ENCODE assay signal across 11 cellular contexts in genomic region chr5:139657363-139658321, GRCh38. TPM values are rescaled to one million over a fixed set of nuclear protein-coding genes. Genes with fewer than 3 reads are reported as not detected.
DNase-seq lines count a peak whose midpoint lies in the region; ATAC-seq, FAIRE-seq and TF ChIP-seq lines count a peak whose summit lies in the region.
"Had no signal": no experiment of that assay in that cellular context is flagged by ENCODE, and none has a peak within 500 bp of the region (broad histone marks: within the 10 kb centered on the region; RNA-seq: fewer than 3 reads in every experiment).

No MANE protein-coding gene starts in this region.

- no TSS peak for BruUV-seq in HepG2 (replicated peaks; lab: Mats Ljungman, UMichigan)

- POLR2A ChIA-PET in HepG2 (lab: Yijun Ruan, JAX): interaction anchor here (1.3 kb wide), 1 partner anchor 43 kb away, joined by 3 read pairs; no protein-coding TSS in a partner anchor

- no peak overlapping the region for H3K4me3 ChIP-seq in liver (ENCODE audit: low read depth in 1 of 3, low read length in 3 of 3)
- H3K4me3 ChIP-seq in HepG2 (replicated peaks in 1 of 3; ENCODE audit: insufficient read depth in 1 of 3, low read depth in 2 of 3, low read length in 3 of 3): no peak overlapping the region
- H3K4me3 ChIP-seq in breast epithelium: peak overlapping the region in 1 of 3 donors; percentile 48
- no peak overlapping the region for H3K4me3 ChIP-seq in muscle layer of duodenum (ENCODE audit: low read depth in 1 of 2, low read length in 2 of 2)
- no peak overlapping the region for H3K4me3 ChIP-seq in H7 (ENCODE audit: insufficient read depth, low read depth, low read length)
- H3K4me3 ChIP-seq: HAP-1 had no signal

- no peak overlapping the region for H3K4me2 ChIP-seq in HepG2 (ENCODE audit: low read depth, low read length)

- H3K9ac ChIP-seq in liver (ENCODE audit: low read depth in 1 of 2, low read length in 2 of 2) (peak overlapping the region in 1 of 2 donors; percentile 30), HepG2 (ENCODE audit: insufficient read depth, low read depth, low read length) (no peak overlapping the region)

- ATAC-seq in HepG2: no peak
- no peak for ATAC-seq in GM21825 (IDR thresholded peaks at IDR 0.05; ENCODE audit: unreplicated experiment)
- ATAC-seq in HG02852 (IDR thresholded peaks at IDR 0.05; ENCODE audit: unreplicated experiment): no peak

- H3K27ac ChIP-seq in liver (ENCODE audit: low read depth in 1 of 2, low read length in 2 of 2) (peak overlapping the region; percentile 75 to 77), HepG2 (ENCODE audit: extremely low read length, insufficient read depth, low read length) (no peak overlapping the region), breast epithelium (peak overlapping the region; percentile 97), muscle layer of duodenum (ENCODE audit: low read length) (peak overlapping the region; percentile 79)

- DNase-seq in HepG2 (ENCODE audit: low spot score) (no peak), breast epithelium (ENCODE audit: low spot score in 2 of 2) (no peak), NCI-H748 treated with DMSO at 0.1 percent for 48 hours (lab: John Stamatoyannopoulos, UW) (no peak), H7 (no peak)
- DNase-seq: NCI-H226 had no signal

- no peak for TF ChIP-seq EP300 in HepG2 (IDR thresholded peaks at IDR 0.05; ENCODE audit: low read depth in 2 of 2, low read length in 2 of 2)
- TF ChIP-seq EP300 in HepG2 (CRISPR knock-in tag; IDR thresholded peaks at IDR 0.05; ENCODE audit: borderline replicate concordance): no peak

- H3K27me3 ChIP-seq in liver (ENCODE audit: control insufficient read depth in 4 of 4, insufficient read depth in 4 of 4, low read length in 3 of 4) (no peaks in the 10 kb centered on the region), HepG2 (ENCODE audit: control insufficient read depth in 1 of 2, insufficient read depth in 2 of 2, low read length in 2 of 2) (no peaks in the 10 kb centered on the region), breast epithelium (no peaks in the 10 kb centered on the region), muscle layer of duodenum (ENCODE audit: low read depth, low read length) (no peaks in the 10 kb centered on the region), H7 (ENCODE audit: control insufficient read depth, insufficient read depth, low read length) (no peaks in the 10 kb centered on the region)

- no peak for TF ChIP-seq POLR2A in HepG2 (IDR thresholded peaks at IDR 0.05; ENCODE audit: insufficient read depth in 1 of 2, low read depth in 2 of 2, low read length in 2 of 2)
- no peak for TF ChIP-seq POLR2A in breast epithelium (IDR thresholded peaks at IDR 0.05)

- peaks cover 77% of the 10 kb centered on the region for H4K20me1 ChIP-seq in HepG2 (ENCODE audit: insufficient read depth, low read length)

- peaks cover 94% of the 10 kb centered on the region for H3K79me2 ChIP-seq in HepG2 (ENCODE audit: insufficient read depth, low read length)

- peaks cover 74 to 95% (median 87%) of the 10 kb centered on the region in 4 donors for H3K4me1 ChIP-seq in liver (ENCODE audit: control insufficient read depth in 4 of 4, insufficient read depth in 4 of 4, low read length in 3 of 4)
- peaks cover 86% of the 10 kb centered on the region for H3K4me1 ChIP-seq in HepG2 (ENCODE audit: insufficient read depth, low read length)
- peaks cover 54 to 86% of the 10 kb centered on the region in 2 donors for H3K4me1 ChIP-seq in breast epithelium
- H3K4me1 ChIP-seq in muscle layer of duodenum (ENCODE audit: control insufficient read depth in 1 of 2, insufficient read depth in 2 of 2, low read length in 2 of 2): peaks cover 60 to 85% of the 10 kb centered on the region in 2 donors
- H3K4me1 ChIP-seq: HAP-1 had no signal

- no peak for TF ChIP-seq RAD21 in liver (IDR thresholded peaks at IDR 0.05)
- no peak for TF ChIP-seq RAD21 in HepG2 (CRISPR knock-in tag; IDR thresholded peaks at IDR 0.05)

- no peak for TF ChIP-seq CTCF in liver (IDR thresholded peaks at IDR 0.05; ENCODE audit: low read depth, low read length, missing input control)
- TF ChIP-seq CTCF in HepG2 (CRISPR knock-in tag; IDR thresholded peaks at IDR 0.05): no peak
- TF ChIP-seq CTCF in breast epithelium (IDR thresholded peaks at IDR 0.05): no peak

- intact Hi-C loops in HepG2 (cut with micrococcal nuclease; ENCODE audit: unreplicated experiment): no loop called here
- intact Hi-C loops in breast epithelium (cut with DNase I; ENCODE audit: low total_unique reads): no loop called here

- CTCF ChIA-PET in HepG2 (lab: Yijun Ruan, JAX; ENCODE audit: low intra/inter-chr PET ratio, low total read pairs): no interaction called here

- no peak for FAIRE-seq in HepG2 (lab: Jason Lieb, UNC)
- FAIRE-seq: keratinocyte had no signal

- WGBS in liver: 53% methylated on average over 12 of the region's 12 CpGs
- 92% methylated on average over 11 of the region's 12 CpGs for WGBS in HepG2 (ENCODE audit: low lambda C conversion rate)

- in situ Hi-C loops in HepG2 (cut with HindIII; ENCODE audit: extremely low pct_ligation_motif_present, low pct_unique_long_range_greater_than_20kb): no loop called here

- H3K36me3 ChIP-seq in liver (ENCODE audit: control insufficient read depth in 4 of 4, insufficient read depth in 3 of 4, low read depth in 1 of 4, low read length in 3 of 4) (no peaks in the 10 kb centered on the region), HepG2 (replicated peaks in 1 of 2; ENCODE audit: control insufficient read depth in 1 of 2, insufficient read depth in 2 of 2, low read length in 2 of 2) (peaks cover 8 to 11% of the 10 kb centered on the region in 2 experiments; a peak in 4 of 5 replicates), breast epithelium (no peaks in the 10 kb centered on the region), muscle layer of duodenum (ENCODE audit: control insufficient read depth in 1 of 2, insufficient read depth in 2 of 2, low read length in 2 of 2) (no peaks in the 10 kb centered on the region), H7 (replicated peaks; ENCODE audit: control insufficient read depth, insufficient read depth, low read length) (no peaks in the 10 kb centered on the region)
- H3K36me3 ChIP-seq: HAP-1 had no signal

- H3K9me3 ChIP-seq in liver (ENCODE audit: control insufficient read depth in 4 of 4, low read length in 3 of 4) (no peaks in the 10 kb centered on the region), HepG2 (ENCODE audit: low read length) (no peaks in the 10 kb centered on the region), breast epithelium (no peaks in the 10 kb centered on the region), muscle layer of duodenum (ENCODE audit: control insufficient read depth in 1 of 2, low read length in 2 of 2) (no peaks in the 10 kb centered on the region)
- H3K9me3 ChIP-seq: HAP-1 had no signal

- H2AFZ ChIP-seq in HepG2 (ENCODE audit: low read length): no peak overlapping the region

TF ChIP-seq in liver, 16 proteins besides CTCF, POLR2A, EP300 and RAD21 (continues in another document):
- TF ChIP-seq FOXA2 (IDR thresholded peaks at IDR 0.05) (no peak), RXRA (IDR thresholded peaks at IDR 0.05) (no peak)

TF ChIP-seq in HepG2, 621 proteins besides CTCF, POLR2A, EP300 and RAD21 (continues in another document):
- TF ChIP-seq ZNF10 (CRISPR knock-in tag; IDR thresholded peaks at IDR 0.05; ENCODE audit: borderline replicate concordance, low read depth): no peak
- TF ChIP-seq THAP7 (CRISPR knock-in tag; IDR thresholded peaks at IDR 0.05): no peak
- no peak for TF ChIP-seq MNT (IDR thresholded peaks at IDR 0.05)

RNA-seq across cellular contexts. Expression of gene CXXC5, which starts 9.5 kb away (rescaled TPM):
- 10 to 100 TPM; 59.1 to 78.6 TPM for total RNA-seq in liver
- 10 to 100 TPM; 40.6 to 70.0 TPM for polyA plus RNA-seq in liver
- 30.7 and 33.0 TPM in 2 replicates for total RNA-seq in HepG2 (2016; rRNA removed; fragmentation: Illumina TruSeq; extraction: Trizol)
- total RNA-seq in HepG2 (2016; cell fraction: cytosol; rRNA removed; fragmentation: Illumina TruSeq; extraction: Trizol; ENCODE audit: low read depth): 7.4 and 8.6 TPM in 2 replicates
- 30.5 and 33.5 TPM in 2 replicates for total RNA-seq in HepG2 (2016; cell fraction: insoluble cytoplasmic fraction; rRNA removed; fragmentation: Illumina TruSeq; extraction: Trizol)
- total RNA-seq in HepG2 (2016; cell fraction: membrane; rRNA removed; fragmentation: Illumina TruSeq; extraction: Trizol): 32.7 and 37.9 TPM in 2 replicates
- 17.6 and 21.1 TPM in 2 replicates for total RNA-seq in HepG2 (2016; cell fraction: nucleus; rRNA removed; fragmentation: Illumina TruSeq; extraction: Trizol)
- 27.9 and 32.3 TPM in 2 replicates for polyA plus RNA-seq in HepG2 (2011; rRNA removed)
- 20.7 and 35.7 TPM in 2 replicates for polyA plus RNA-seq in HepG2 (2011; cell fraction: cytosol; rRNA removed)
- polyA plus RNA-seq in HepG2 (2011; cell fraction: nucleus; rRNA removed): 20.0 and 30.1 TPM in 2 replicates
- 21.9 and 26.2 TPM in 2 replicates for polyA plus RNA-seq in HepG2 (2012)
- 7.7 and 8.6 TPM in 2 replicates for polyA plus RNA-seq in HepG2 (2016; cell fraction: cytosol; fragmentation: Illumina TruSeq; extraction: Trizol; ENCODE audit: low read depth)
- 46.9 and 51.9 TPM in 2 replicates for polyA plus RNA-seq in HepG2 (2016; cell fraction: insoluble cytoplasmic fraction; fragmentation: Illumina TruSeq; extraction: Trizol; ENCODE audit: low read depth)
- 30.1 and 31.3 TPM in 2 replicates for polyA plus RNA-seq in HepG2 (2016; cell fraction: membrane; fragmentation: Illumina TruSeq; extraction: Trizol; ENCODE audit: low read depth)
- polyA plus RNA-seq in HepG2 (2016; cell fraction: nucleus; fragmentation: Illumina TruSeq; extraction: Trizol; ENCODE audit: insufficient read depth, low read depth): 39.0 and 44.0 TPM in 2 replicates
- polyA minus RNA-seq in HepG2 (2011; rRNA and poly(A)+ RNA removed; ENCODE audit: low replicate concordance): 13.2 and 63.5 TPM in 2 replicates
- polyA minus RNA-seq in HepG2 (2011; cell fraction: cytosol; rRNA and poly(A)+ RNA removed): 26.9 and 37.6 TPM in 2 replicates
- 18.7 and 20.6 TPM in 2 replicates for polyA minus RNA-seq in HepG2 (2011; cell fraction: nucleus; rRNA and poly(A)+ RNA removed)
- total RNA-seq in breast epithelium: 10 to 100 TPM; 33.9 to 66.9 (median 38.3) TPM
- total RNA-seq in H7 (2014; rRNA removed; shearing (Covaris generic)): 150 and 154 TPM in 2 replicates
